Comparison of ENCODE assay signal across 29 cellular contexts in the genomic region with DNA sequence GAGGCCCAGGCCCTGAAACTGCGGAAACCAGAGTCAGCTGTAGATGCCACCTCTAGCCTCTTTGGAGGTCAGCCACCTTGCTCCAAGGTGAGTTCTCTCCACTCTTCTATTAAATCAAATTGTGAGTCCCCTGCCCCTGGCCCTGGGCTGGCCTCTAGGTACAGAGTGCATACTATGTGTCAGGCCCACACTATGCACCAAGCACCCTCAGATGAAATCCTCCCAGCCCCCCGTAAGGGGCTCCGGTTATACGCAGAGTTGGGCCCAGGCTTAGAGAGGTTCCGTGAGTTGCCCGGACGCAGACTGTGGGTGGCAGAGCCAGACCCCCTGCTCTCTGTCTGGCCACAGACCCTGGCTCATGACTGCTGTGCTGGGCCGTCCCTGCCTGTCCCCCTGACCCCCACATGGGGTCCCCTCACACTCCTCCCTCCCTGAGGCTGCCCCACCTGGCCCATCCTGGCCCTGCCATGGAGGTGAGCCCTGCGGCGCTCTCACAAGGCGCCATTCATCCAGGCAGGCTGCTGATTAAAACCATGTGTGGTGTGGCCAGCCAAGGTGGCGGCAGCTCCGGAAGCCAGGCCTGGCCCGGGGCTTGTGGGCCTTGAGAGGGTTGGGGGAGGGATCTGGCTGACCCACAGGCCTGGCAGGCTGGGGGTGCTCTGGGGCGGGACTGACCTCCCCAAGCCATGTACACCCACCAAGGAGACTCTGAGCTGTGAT.
DNase-seq lines count a peak whose midpoint lies in the region; ATAC-seq, FAIRE-seq and TF ChIP-seq lines count a peak whose summit lies in the region.
"Had no signal": no experiment of that assay in that cellular context is flagged by ENCODE, and none has a peak within 500 bp of the region (broad histone marks: within the 10 kb centered on the region; RNA-seq: fewer than 3 reads in every experiment).

No MANE protein-coding gene starts in this region.

- H3K9me3 Mint-ChIP-seq in stimulated activated memory B cell treated with anti-CD40 and anti-IgM and Interleukin-4, amounts not matched to agents 10 μg/mL and 1 μg/mL and 100 μg/mL, for 72 hours: no peaks in the 10 kb centered on the region
- H3K9me3 Mint-ChIP-seq: activated naive CD8-positive, alpha-beta T cell treated with anti-CD3 and anti-CD28 coated beads, Interleukin-2, amount 50 U/mL, for 24 hours; activated T-helper 2 cell treated with anti-CD3 and anti-CD28 coated beads, Interferon-gamma antibody, Interleukin-2, Interleukin-4, amounts not matched to agents 10 μg/mL and 5 μg/mL and 100 μg/mL, durations not matched to agents 14 hours and 24 hours and 36 hours; neural progenitor cell had no signal

- FAIRE-seq in kidney (lab: Jason Lieb, UNC): no peak
- FAIRE-seq: A549, small intestine had no signal

- H3K4me3 ChIP-seq in left ventricle myocardium inferior (no peak overlapping the region), RWPE2 (ENCODE audit: severe bottlenecking) (no peak overlapping the region), kidney (ENCODE audit: low read length in 2 of 2) (no peak overlapping the region)
- H3K4me3 ChIP-seq: A549, BLaER1, heart right ventricle, neural progenitor cell, prostate gland, vagina had no signal

- intact Hi-C loops in Right ventricle myocardium inferior (cut with DNase I) (no loop called here), left ventricle myocardium inferior (cut with micrococcal nuclease) (no loop called here), kidney (cut with DNase I) (no loop called here)

- no peaks in the 10 kb centered on the region for H3K9me3 ChIP-seq in left ventricle myocardium inferior (replicated peaks)
- no peaks in the 10 kb centered on the region for H3K9me3 ChIP-seq in RWPE2 (ENCODE audit: severe bottlenecking)
- H3K9me3 ChIP-seq in kidney (ENCODE audit: control insufficient read depth in 1 of 2, low read length in 2 of 2): no peaks in the 10 kb centered on the region
- H3K9me3 ChIP-seq: A549, heart right ventricle, prostate gland, vagina had no signal

- H3K36me3 ChIP-seq in left ventricle myocardium inferior (no peaks in the 10 kb centered on the region), RWPE2 (ENCODE audit: low read depth) (no peaks in the 10 kb centered on the region), kidney (ENCODE audit: control insufficient read depth in 1 of 2, insufficient read depth in 2 of 2, low read length in 2 of 2) (no peaks in the 10 kb centered on the region)
- H3K36me3 ChIP-seq: BLaER1, heart right ventricle, neural progenitor cell, prostate gland, vagina had no signal

- no peak overlapping the region for H3K27ac Mint-ChIP-seq in stimulated activated memory B cell treated with anti-CD40 and anti-IgM and Interleukin-4, amounts not matched to agents 10 μg/mL and 1 μg/mL and 100 μg/mL, for 72 hours
- H3K27ac Mint-ChIP-seq: activated naive CD8-positive, alpha-beta T cell treated with anti-CD3 and anti-CD28 coated beads, Interleukin-2, amount 50 U/mL, for 24 hours; activated T-helper 2 cell treated with anti-CD3 and anti-CD28 coated beads, Interferon-gamma antibody, Interleukin-2, Interleukin-4, amounts not matched to agents 10 μg/mL and 5 μg/mL and 100 μg/mL, durations not matched to agents 14 hours and 24 hours and 36 hours; neural progenitor cell had no signal

- no peaks in the 10 kb centered on the region for H3K36me3 Mint-ChIP-seq in stimulated activated memory B cell treated with anti-CD40 and anti-IgM and Interleukin-4, amounts not matched to agents 10 μg/mL and 1 μg/mL and 100 μg/mL, for 72 hours
- H3K36me3 Mint-ChIP-seq: neural progenitor cell had no signal

- H3K27ac ChIP-seq in left ventricle myocardium inferior (replicated peaks) (no peak overlapping the region), RWPE2 (ENCODE audit: poor library complexity, severe bottlenecking) (no peak overlapping the region), kidney (ENCODE audit: low read depth in 2 of 2, low read length in 2 of 2) (no peak overlapping the region)
- H3K27ac ChIP-seq: epithelial cell of prostate, foreskin keratinocyte, heart right ventricle, HL-60, neural progenitor cell, prostate gland, vagina, VCaP had no signal

- no peaks in the 10 kb centered on the region for H3K27me3 ChIP-seq in left ventricle myocardium inferior (ENCODE audit: low read depth)
- H3K27me3 ChIP-seq in RWPE2 (ENCODE audit: insufficient read depth, poor library complexity, severe bottlenecking): no peaks in the 10 kb centered on the region
- H3K27me3 ChIP-seq: BLaER1, heart right ventricle, neural progenitor cell, vagina had no signal

- H3K4me1 Mint-ChIP-seq in stimulated activated memory B cell treated with anti-CD40 and anti-IgM and Interleukin-4, amounts not matched to agents 10 μg/mL and 1 μg/mL and 100 μg/mL, for 72 hours: no peaks in the 10 kb centered on the region
- H3K4me1 Mint-ChIP-seq: activated naive CD8-positive, alpha-beta T cell treated with anti-CD3 and anti-CD28 coated beads, Interleukin-2, amount 50 U/mL, for 24 hours; neural progenitor cell had no signal

- ATAC-seq in Right ventricle myocardium inferior (no peak), RWPE2 (ENCODE audit: low read depth) (no peak), GM19452 (IDR thresholded peaks at IDR 0.05; ENCODE audit: unreplicated experiment) (no peak), HG02981 (IDR thresholded peaks at IDR 0.05; ENCODE audit: unreplicated experiment) (no peak)
- peak; percentile 26 for ATAC-seq in stimulated activated memory B cell treated with anti-CD40 and anti-IgM and Interleukin-4, amounts not matched to agents 10 μg/mL and 1 μg/mL and 100 μg/mL, for 72 hours
- ATAC-seq: left lobe of liver had no signal

- no peak overlapping the region for H3K9ac ChIP-seq in kidney (ENCODE audit: low read length in 2 of 2)
- H3K9ac ChIP-seq: BLaER1, neural progenitor cell had no signal

- H3K4me1 ChIP-seq in left ventricle myocardium inferior (no peaks in the 10 kb centered on the region), RWPE2 (ENCODE audit: insufficient read depth, poor library complexity, severe bottlenecking) (no peaks in the 10 kb centered on the region), kidney (ENCODE audit: control insufficient read depth in 1 of 2, insufficient read depth in 1 of 2, low read depth in 1 of 2, low read length in 2 of 2) (peaks cover 0 to 8% of the 10 kb centered on the region in 2 donors)
- H3K4me1 ChIP-seq: A549, foreskin keratinocyte, heart right ventricle, neural progenitor cell, prostate gland, vagina had no signal

- no peak overlapping the region for H3K4me3 Mint-ChIP-seq in stimulated activated memory B cell treated with anti-CD40 and anti-IgM and Interleukin-4, amounts not matched to agents 10 μg/mL and 1 μg/mL and 100 μg/mL, for 72 hours
- H3K4me3 Mint-ChIP-seq: activated naive CD8-positive, alpha-beta T cell treated with anti-CD3 and anti-CD28 coated beads, Interleukin-2, amount 50 U/mL, for 24 hours; neural progenitor cell had no signal

- TF ChIP-seq CTCF in left ventricle myocardium inferior (IDR thresholded peaks at IDR 0.05; ENCODE audit: borderline replicate concordance): no peak
- no peak for TF ChIP-seq CTCF in RWPE2 (IDR thresholded peaks at IDR 0.05; ENCODE audit: poor library complexity, severe bottlenecking)
- no peak for TF ChIP-seq CTCF in kidney (IDR thresholded peaks at IDR 0.05; ENCODE audit: borderline replicate concordance, extremely low read depth, insufficient read depth)

- DNase-seq in Right ventricle myocardium inferior (ENCODE audit: missing footprints) (peak; percentile 50), left ventricle myocardium inferior (no peak), RWPE2 (ENCODE audit: low spot score) (peak; percentile 58), kidney (peak; percentile 59)
- no peak for DNase-seq in activated CD4-positive, alpha-beta T cell treated with anti-CD3 and anti-CD28 coated beads for 4 hours
- DNase-seq: activated CD8-positive, alpha-beta memory T cell treated with anti-CD3 and anti-CD28 coated beads, Interleukin-2, amount 50 U/mL, for 4 hours; activated naive CD8-positive, alpha-beta T cell treated with anti-CD3 and anti-CD28 coated beads, Interleukin-2, amount 50 U/mL, for 24 hours; COR-L47; DMS79; foreskin keratinocyte; heart right ventricle; NCI-H1092; NCI-H187; NCI-H526 treated with DMSO at 0.1 percent for 48 hours; small intestine; stimulated activated CD4-positive, alpha-beta T cell treated with anti-CD3 and anti-CD28 coated beads, Interleukin-2, amount 100 ng/mL, for 24 hours had no signal

- no peaks in the 10 kb centered on the region for H3K27me3 Mint-ChIP-seq in stimulated activated memory B cell treated with anti-CD40 and anti-IgM and Interleukin-4, amounts not matched to agents 10 μg/mL and 1 μg/mL and 100 μg/mL, for 72 hours
- H3K27me3 Mint-ChIP-seq: activated naive CD8-positive, alpha-beta T cell treated with anti-CD3 and anti-CD28 coated beads, Interleukin-2, amount 50 U/mL, for 24 hours had no signal

Comparison
In these comparisons a context has a peak if more than half of its experiments do, and no peak if none do; other contexts are left out.
1. DNase-seq: peak in Right ventricle myocardium inferior (single experiment), RWPE2 (single experiment) and kidney (single experiment); none in left ventricle myocardium inferior (single experiment) and activated CD4-positive, alpha-beta T cell treated with anti-CD3 and anti-CD28 coated beads for 4 hours (0 of 2).